ENCODE assay signal across 18 cellular contexts in genomic region chr11:1765871-1766718, GRCh38. TPM values are rescaled to one million over a fixed set of nuclear protein-coding genes. Genes with fewer than 3 reads are reported as not detected.
DNase-seq lines count a peak whose midpoint lies in the region; ATAC-seq and TF ChIP-seq lines count a peak whose summit lies in the region.
"Had no signal": no experiment of that assay in that cellular context is flagged by ENCODE, and none has a peak within 500 bp of the region (broad histone marks: within the 10 kb centered on the region; RNA-seq: fewer than 3 reads in every experiment).

No MANE protein-coding gene starts in this region.

- H3K9me3 ChIP-seq in H9 (ENCODE audit: control insufficient read depth, low read depth, low read length), result no peaks in the 10 kb centered on the region
- H3K9me3 ChIP-seq: body of pancreas, thoracic aorta had no signal

- no peak for ATAC-seq in GM21515 (IDR thresholded peaks at IDR 0.05; ENCODE audit: unreplicated experiment)
- ATAC-seq in GM19035 (IDR thresholded peaks at IDR 0.05; ENCODE audit: unreplicated experiment), result no peak
- ATAC-seq: activated T-helper 17 cell treated with anti-CD3 and anti-CD28 coated beads, Interleukin-2, amount 50 U/mL, for 72 hours; body of pancreas; effector memory CD8-positive, alpha-beta T cell; naive thymus-derived CD4-positive, alpha-beta T cell had no signal

- H3K56ac ChIP-seq in H9 (ENCODE audit: insufficient read length, low read depth, low read length), result no peak overlapping the region

- H2BK15ac ChIP-seq in H9 (ENCODE audit: low read depth, low read length), result no peak overlapping the region

- H3K18ac ChIP-seq in H9 (ENCODE audit: insufficient read length, low read depth, low read length), result no peak overlapping the region

- no peak overlapping the region for H4K91ac ChIP-seq in H9 (ENCODE audit: insufficient read length, low read depth, low read length)

- in situ Hi-C loops in brain microvascular endothelial cell (cut with HindIII; ENCODE audit: low pct_ligation_motif_present, low sequenced_read_pairs), result no loop called here
- in situ Hi-C loops in ACHN (cut with HindIII; ENCODE audit: low pct_ligation_motif_present, low pct_unique_long_range_greater_than_20kb, low sequenced_read_pairs), result no loop called here

- no peak overlapping the region for H2BK120ac ChIP-seq in H9 (ENCODE audit: low read depth, low read length, poor library complexity, severe bottlenecking)

- no peaks in the 10 kb centered on the region for H4K20me1 ChIP-seq in H9 (ENCODE audit: control insufficient read depth, insufficient read depth, insufficient read length)

- no peak overlapping the region for H4K8ac ChIP-seq in H9 (replicated peaks; ENCODE audit: insufficient read length, low read depth, low read length)

- no peak overlapping the region for H2BK5ac ChIP-seq in H9 (ENCODE audit: insufficient read length, low read length)

- H3K27ac ChIP-seq in H9 (ENCODE audit: insufficient read length, low read depth, low read length) (no peak overlapping the region), brain microvascular endothelial cell (no peak overlapping the region)
- H3K27ac ChIP-seq: body of pancreas, thoracic aorta had no signal

- H3K27ac Mint-ChIP-seq in H9 (no peak overlapping the region), neural crest cell (ENCODE audit: unreplicated experiment) (no peak overlapping the region)
- H3K27ac Mint-ChIP-seq: activated CD4-positive, alpha-beta T cell treated with anti-CD3 and anti-CD28 coated beads, Interleukin-2, amount 10 ng/mL, durations not matched to agents 24 days and 14 days; activated T-helper 17 cell treated with anti-CD3 and anti-CD28 coated beads, Interleukin-2, amount 50 U/mL, for 72 hours; effector memory CD8-positive, alpha-beta T cell; T-helper 1 cell treated with Interleukin-12 subunit alpha and Interleukin-12 subunit beta and Interleukin-4 antibody, amounts not matched to agents 30 μg/mL and 1 μg/mL, for 36 hours had no signal

- H3T11ph ChIP-seq in H9 (ENCODE audit: low read length), result no peak overlapping the region

- H3K27me3 Mint-ChIP-seq in H9 (ENCODE audit: low read depth) (peaks cover 11% of the 10 kb centered on the region), neural crest cell (ENCODE audit: low read depth) (no peaks in the 10 kb centered on the region)
- H3K27me3 Mint-ChIP-seq: activated T-helper 17 cell treated with anti-CD3 and anti-CD28 coated beads, Interleukin-2, amount 50 U/mL, for 72 hours; CD8-positive, alpha-beta memory T cell; effector memory CD8-positive, alpha-beta T cell had no signal

- DNase-seq in GM12864 (ENCODE audit: low read depth) (no peak), H9 (peak; percentile 72), brain microvascular endothelial cell (no peak), neural crest cell (ENCODE audit: low read depth, low spot score) (no peak), cortex of kidney (lab: John Stamatoyannopoulos, UW) (no peak), ACHN (no peak)
- DNase-seq: activated CD4-positive, alpha-beta T cell treated with anti-CD3 and anti-CD28 coated beads, Interleukin-2, amount 10 ng/mL, durations not matched to agents 24 days and 14 days; CD8-positive, alpha-beta memory T cell; effector memory CD8-positive, alpha-beta T cell; NCI-H2171 had no signal

- no peak overlapping the region for H2AK5ac ChIP-seq in H9 (ENCODE audit: insufficient read length, low read length)

- H3K79me2 ChIP-seq in H9 (ENCODE audit: insufficient read depth, low read length), result no peaks in the 10 kb centered on the region; the same call in 1 of the 2 replicates

- WGBS in H9 (ENCODE audit: extremely low coverage, insufficient read length, low lambda C conversion rate), result no CpG with 5 or more reads among the region's 28 CpGs

- H3K4me2 ChIP-seq in H9 (ENCODE audit: insufficient read depth, insufficient read length, low read length), result no peak overlapping the region
- H3K4me2 ChIP-seq: smooth muscle cell had no signal

- no peak overlapping the region for H3K14ac ChIP-seq in H9 (ENCODE audit: insufficient read depth, low read length)

- no peak overlapping the region for H3K9ac ChIP-seq in H9 (ENCODE audit: extremely low read depth, insufficient read length, low read length)

- no peak overlapping the region for H2BK20ac ChIP-seq in H9 (ENCODE audit: low read depth, low read length, poor library complexity, severe bottlenecking)

- H3K4me1 Mint-ChIP-seq in H9 (peaks cover 8% of the 10 kb centered on the region in 2 experiments; a peak in 3 of 4 replicates), neural crest cell (peaks cover 5% of the 10 kb centered on the region)
- H3K4me1 Mint-ChIP-seq: activated T-helper 17 cell treated with anti-CD3 and anti-CD28 coated beads, Interleukin-2, amount 50 U/mL, for 72 hours had no signal

- H3K27me3 ChIP-seq in H9 (ENCODE audit: insufficient read depth, low read length) (no peaks in the 10 kb centered on the region; the same call in 1 of the 2 replicates), brain microvascular endothelial cell (replicated peaks) (no peaks in the 10 kb centered on the region)
- H3K27me3 ChIP-seq: body of pancreas had no signal

- no peak overlapping the region for H3K4ac ChIP-seq in H9 (ENCODE audit: low read depth, low read length)

- no peak overlapping the region for H3K4me3 Mint-ChIP-seq in H9
- H3K4me3 Mint-ChIP-seq in neural crest cell, result peak overlapping the region; percentile 41
- H3K4me3 Mint-ChIP-seq: activated CD4-positive, alpha-beta T cell treated with anti-CD3 and anti-CD28 coated beads, Interleukin-2, amount 10 ng/mL, durations not matched to agents 24 days and 14 days; activated T-helper 17 cell treated with anti-CD3 and anti-CD28 coated beads, Interleukin-2, amount 50 U/mL, for 72 hours; effector memory CD8-positive, alpha-beta T cell; naive thymus-derived CD4-positive, alpha-beta T cell; T-helper 1 cell treated with Interleukin-12 subunit alpha and Interleukin-12 subunit beta and Interleukin-4 antibody, amounts not matched to agents 30 μg/mL and 1 μg/mL, for 36 hours had no signal

- H4K5ac ChIP-seq in H9 (ENCODE audit: insufficient read length, low read depth, low read length), result no peak overlapping the region

- peaks cover 10% of the 10 kb centered on the region for H3K23me2 ChIP-seq in H9 (ENCODE audit: insufficient read length, low read depth, low read length, poor library complexity, severe bottlenecking)

- no peak overlapping the region for H3K23ac ChIP-seq in H9 (ENCODE audit: insufficient read length, low read depth, low read length)

- H2BK12ac ChIP-seq in H9 (ENCODE audit: insufficient read length, low read depth, low read length), result no peak overlapping the region

- TF ChIP-seq CTCF in GM12864 (IDR thresholded peaks at IDR 0.05; ENCODE audit: low read depth, low read length, missing control alignments), result peak; percentile 23
- peak; percentile 67 for TF ChIP-seq CTCF in H9 (conservative IDR thresholded peaks at IDR 0.05)
- peak; percentile 19 for TF ChIP-seq CTCF in brain microvascular endothelial cell (IDR thresholded peaks at IDR 0.05; ENCODE audit: low read depth, low read length, missing control alignments)
- TF ChIP-seq CTCF in neural crest cell (conservative IDR thresholded peaks at IDR 0.05), result no peak

- peaks cover under 1% of the 10 kb centered on the region for H3K36me3 ChIP-seq in brain microvascular endothelial cell (replicated peaks)
- H3K36me3 ChIP-seq: thoracic aorta had no signal

- H3K4me1 ChIP-seq in H9 (ENCODE audit: insufficient read depth, low read length), result peaks cover 3% of the 10 kb centered on the region; the same call in 1 of the 2 replicates

- H2AFZ ChIP-seq in H9 (ENCODE audit: low read length), result no peak overlapping the region

- peaks cover 9% of the 10 kb centered on the region for H3K79me1 ChIP-seq in H9 (ENCODE audit: insufficient read depth, low read depth, low read length, poor library complexity, severe bottlenecking)

- H3K36me3 Mint-ChIP-seq in H9 (ENCODE audit: insufficient read depth in 1 of 3, low read depth in 3 of 3) (no peaks in the 10 kb centered on the region; a peak in 3 of 7 replicates), neural crest cell (ENCODE audit: low read depth) (no peaks in the 10 kb centered on the region)

- no peak overlapping the region for H3K4me3 ChIP-seq in GM12864 (ENCODE audit: low read depth, low read length)
- no peak overlapping the region for H3K4me3 ChIP-seq in brain microvascular endothelial cell (ENCODE audit: low read depth, low read length)
- H3K4me3 ChIP-seq: body of pancreas, smooth muscle cell, thoracic aorta had no signal

- H3K9me3 Mint-ChIP-seq in H9, result no peaks in the 10 kb centered on the region
- H3K9me3 Mint-ChIP-seq in neural crest cell, result no peaks in the 10 kb centered on the region
- H3K9me3 Mint-ChIP-seq: activated CD4-positive, alpha-beta T cell treated with anti-CD3 and anti-CD28 coated beads, Interleukin-2, amount 10 ng/mL, durations not matched to agents 24 days and 14 days; activated T-helper 17 cell treated with anti-CD3 and anti-CD28 coated beads, Interleukin-2, amount 50 U/mL, for 72 hours; CD8-positive, alpha-beta memory T cell; effector memory CD8-positive, alpha-beta T cell; naive thymus-derived CD4-positive, alpha-beta T cell; T-helper 1 cell treated with Interleukin-12 subunit alpha and Interleukin-12 subunit beta and Interleukin-4 antibody, amounts not matched to agents 30 μg/mL and 1 μg/mL, for 36 hours had no signal

RNA-seq across cellular contexts. Expression of gene CTSD, which starts 2.4 kb away (rescaled TPM):
- total RNA-seq in H9 (2021) (158 and 161 TPM in 2 replicates), neural crest cell (95.5 and 109 TPM in 2 replicates)

RNA-seq across cellular contexts. Expression of gene IFITM10, which starts 15.7 kb away (rescaled TPM):
- total RNA-seq in H9 (2021) (0.59 and 0.77 TPM in 2 replicates), neural crest cell (0.66 TPM in 1 of 2 replicates, not detected in the other)
